In the genomic region with DNA sequence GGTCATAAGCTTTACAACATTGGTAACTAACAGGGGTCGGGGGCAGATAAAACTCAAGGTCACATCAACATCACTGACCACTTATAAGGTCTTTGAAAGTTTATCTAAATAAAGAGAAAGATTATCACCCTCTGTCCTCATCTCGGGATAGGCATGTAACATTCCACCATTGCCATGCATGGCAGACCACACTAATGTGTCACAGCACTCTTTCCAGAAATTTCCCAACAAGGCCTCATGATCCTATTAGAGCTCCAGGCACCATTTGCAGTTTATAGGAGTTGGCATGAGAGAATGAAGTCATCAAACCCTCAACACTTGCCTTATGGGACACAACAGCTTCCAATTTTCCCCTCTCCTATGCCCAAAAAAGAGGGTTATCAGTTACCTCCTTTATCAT, we compare ENCODE assay signal across 17 cellular contexts.
"Had no signal": no experiment of that assay in that cellular context is flagged by ENCODE, and none has a peak within 500 bp of the region (broad histone marks: within the 10 kb centered on the region; RNA-seq: fewer than 3 reads in every experiment).

No MANE protein-coding gene starts in this region.

- H3K9me3 ChIP-seq: prostate gland, uterus had no signal

- H3K9ac ChIP-seq: parathyroid adenoma had no signal

- H3K27me3 ChIP-seq: spleen, tibial artery, upper lobe of left lung, uterus had no signal

- H3K4me1 ChIP-seq: prostate gland, spleen, tibial artery, uterus had no signal

- H3K4me3 ChIP-seq: prostate gland, spleen, tibial artery, upper lobe of left lung, uterus had no signal

- H3K36me3 ChIP-seq: prostate gland, spleen, tibial artery, upper lobe of left lung, uterus had no signal

- H3K27ac ChIP-seq: parathyroid adenoma, prostate gland, spleen, tibial artery, upper lobe of left lung, uterus had no signal

- DNase-seq: cerebellar nuclear complex; erythroblast; foreskin melanocyte; islet precursor cell; mesendoderm; naive thymus-derived CD4-positive, alpha-beta T cell; nephron progenitor cell; spleen; stimulated activated CD4-positive, alpha-beta T cell treated with anti-CD3 and anti-CD28 coated beads, Interleukin-15, amount 100 ng/mL, for 24 hours; stimulated activated CD4-positive, alpha-beta T cell treated with anti-CD3 and anti-CD28 coated beads, Interleukin-1b, Interleukin-23, amount 100 ng/mL, for 48 hours; stimulated activated CD4-positive, alpha-beta T cell treated with anti-CD3 and anti-CD28 coated beads, Interleukin-4, amount 100 ng/mL, for 24 hours; tibial artery; upper lobe of left lung; uterus had no signal

- ATAC-seq: naive thymus-derived CD4-positive, alpha-beta T cell; stimulated activated memory B cell treated with anti-CD40 and anti-IgM and Interleukin-4, amounts not matched to agents 10 μg/mL and 1 μg/mL and 100 μg/mL, for 72 hours had no signal
